ENCODE assay signal across 14 cellular contexts in genomic region chr14:104140213-104140462, GRCh38. TPM values are rescaled to one million over a fixed set of nuclear protein-coding genes. Genes with fewer than 3 reads are reported as not detected.
DNase-seq lines count a peak whose midpoint lies in the region; ATAC-seq and TF ChIP-seq lines count a peak whose summit lies in the region.
"Had no signal": no experiment of that assay in that cellular context is flagged by ENCODE, and none has a peak within 500 bp of the region (broad histone marks: within the 10 kb centered on the region; RNA-seq: fewer than 3 reads in every experiment).

No MANE protein-coding gene starts in this region.

- H3K36me3 ChIP-seq in BE2C (peaks cover 56% of the 10 kb centered on the region), HUES6 (ENCODE audit: control insufficient read depth, insufficient read depth, low read length) (peaks cover 4% of the 10 kb centered on the region; the same call in 1 of the 2 replicates), left ventricle myocardium inferior (no peaks in the 10 kb centered on the region), brain microvascular endothelial cell (replicated peaks) (no peaks in the 10 kb centered on the region)
- H3K36me3 ChIP-seq: Peyer's patch had no signal

- no peaks in the 10 kb centered on the region for H3K9me3 Mint-ChIP-seq in neural crest cell

- H3K4me1 ChIP-seq in BE2C (peaks cover 24% of the 10 kb centered on the region), HUES6 (ENCODE audit: control insufficient read depth, insufficient read depth, low read length) (peaks cover 41% of the 10 kb centered on the region), left ventricle myocardium inferior (peaks cover 66% of the 10 kb centered on the region)

- peaks cover 32% of the 10 kb centered on the region for H3K27me3 Mint-ChIP-seq in neural crest cell (ENCODE audit: low read depth)

- in situ Hi-C loops in brain microvascular endothelial cell (cut with HindIII; ENCODE audit: low pct_ligation_motif_present, low sequenced_read_pairs) = no loop called here

- H3K27ac ChIP-seq in HUES6 (ENCODE audit: low read depth, low read length) = no peak overlapping the region
- peak overlapping the region; percentile 89 for H3K27ac ChIP-seq in left ventricle myocardium inferior (replicated peaks)
- no peak overlapping the region for H3K27ac ChIP-seq in brain microvascular endothelial cell
- H3K27ac ChIP-seq: parathyroid adenoma, Peyer's patch had no signal

- no peak overlapping the region for H3K27ac Mint-ChIP-seq in neural crest cell (ENCODE audit: unreplicated experiment)

- peak overlapping the region; percentile 87 for H3K4me3 ChIP-seq in BE2C (ENCODE audit: low read depth, low read length)
- peak overlapping the region; percentile 85 for H3K4me3 ChIP-seq in HUES6 (ENCODE audit: low read depth, low read length)
- H3K4me3 ChIP-seq in left ventricle myocardium inferior = peak overlapping the region; percentile 77
- H3K4me3 ChIP-seq in brain microvascular endothelial cell (ENCODE audit: low read depth, low read length) = no peak overlapping the region

- H3K27me3 ChIP-seq in BE2C (no peaks in the 10 kb centered on the region), HUES6 (ENCODE audit: control insufficient read depth, insufficient read depth, low read length) (peaks cover 29% of the 10 kb centered on the region), left ventricle myocardium inferior (ENCODE audit: low read depth) (peaks cover 47% of the 10 kb centered on the region), brain microvascular endothelial cell (replicated peaks) (peaks cover 42% of the 10 kb centered on the region)

- intact Hi-C loops in left ventricle myocardium inferior (cut with micrococcal nuclease) = no loop called here

- DNase-seq in BE2C = peak; percentile 11
- DNase-seq in left ventricle myocardium inferior = peak; percentile 15
- DNase-seq in neural crest cell (ENCODE audit: low read depth, low spot score) = no peak
- no peak for DNase-seq in brain microvascular endothelial cell
- no peak for DNase-seq in HuH-7 (ENCODE audit: low spot score)
- DNase-seq in NCI-H524 (lab: John Stamatoyannopoulos, UW) = no peak
- DNase-seq: activated CD4-positive, alpha-beta T cell treated with anti-CD3 and anti-CD28 coated beads, Interleukin-2, amount 50 U/mL, for 4 hours; activated naive CD4-positive, alpha-beta T cell treated with Interleukin-2 at 50 U/mL for 16 hours; caudate nucleus; NCI-H69 had no signal

- no peak for ATAC-seq in GM21447 (IDR thresholded peaks at IDR 0.05; ENCODE audit: unreplicated experiment)

- H3K36me3 Mint-ChIP-seq in neural crest cell (ENCODE audit: low read depth) = no peaks in the 10 kb centered on the region

- H3K4me3 Mint-ChIP-seq in neural crest cell = peak overlapping the region; percentile 85

- H3K9ac ChIP-seq in HUES6 (ENCODE audit: low read length) = no peak overlapping the region
- H3K9ac ChIP-seq: parathyroid adenoma had no signal

- H3K4me1 Mint-ChIP-seq in neural crest cell = peaks cover 13% of the 10 kb centered on the region

- TF ChIP-seq CTCF in BE2C (IDR thresholded peaks at IDR 0.05; ENCODE audit: low read depth, low read length) = no peak
- no peak for TF ChIP-seq CTCF in left ventricle myocardium inferior (IDR thresholded peaks at IDR 0.05; ENCODE audit: borderline replicate concordance)
- TF ChIP-seq CTCF in neural crest cell (conservative IDR thresholded peaks at IDR 0.05) = no peak
- TF ChIP-seq CTCF in brain microvascular endothelial cell (IDR thresholded peaks at IDR 0.05; ENCODE audit: low read depth, low read length, missing control alignments) = no peak

- H3K9me3 ChIP-seq in BE2C (no peaks in the 10 kb centered on the region), HUES6 (ENCODE audit: control insufficient read depth, insufficient read depth, low read depth, low read length) (no peaks in the 10 kb centered on the region), left ventricle myocardium inferior (replicated peaks) (no peaks in the 10 kb centered on the region)
- H3K9me3 ChIP-seq: Peyer's patch had no signal

RNA-seq across cellular contexts. Expression of gene KIF26A, which starts 1.8 kb away (rescaled TPM):
- 87.1 TPM for polyA plus RNA-seq in BE2C (2012; ENCODE audit: insufficient read depth, insufficient read length, low read depth)
- total RNA-seq in left ventricle myocardium inferior = 6.5 TPM
- total RNA-seq in neural crest cell = 15.0 and 15.2 TPM in 2 replicates

RNA-seq across cellular contexts. Expression of gene ASPG, which starts 54.6 kb away (rescaled TPM):
- polyA plus RNA-seq in BE2C (2012; ENCODE audit: insufficient read depth, insufficient read length, low read depth) = not detected
- total RNA-seq in left ventricle myocardium inferior (27.1 TPM), neural crest cell (not detected in 2 replicates)

Comparison
In these comparisons a context has a peak if more than half of its experiments do, and no peak if none do; other contexts are left out.
1. DNase-seq: peak in BE2C (single experiment) and left ventricle myocardium inferior (single experiment); none in neural crest cell (single experiment), brain microvascular endothelial cell (single experiment), HuH-7 (single experiment) and NCI-H524 (0 of 2).
2. RNA of gene ASPG, which starts 54.6 kb away (total RNA-seq): 27.1 TPM in left ventricle myocardium inferior (single experiment); not detected in neural crest cell; every median in the first group is over 10 times any median in the second.